In genomic region chr2:232658217-232658785, GRCh38 we compare ENCODE assay signal across 15 cellular contexts. TPM values are rescaled to one million over a fixed set of nuclear protein-coding genes. Genes with fewer than 3 reads are reported as not detected.
DNase-seq lines count a peak whose midpoint lies in the region; TF ChIP-seq lines count a peak whose summit lies in the region.
"Had no signal": no experiment of that assay in that cellular context is flagged by ENCODE, and none has a peak within 500 bp of the region (broad histone marks: within the 10 kb centered on the region; RNA-seq: fewer than 3 reads in every experiment).

No MANE protein-coding gene starts in this region.

- H3K27ac ChIP-seq in colonic mucosa = no peak overlapping the region
- no peak overlapping the region for H3K27ac ChIP-seq in osteoblast (ENCODE audit: low read depth, low read length)
- H3K27ac ChIP-seq in trophoblast cell (ENCODE audit: low read depth, low read length) = no peak overlapping the region
- H3K27ac ChIP-seq: prostate gland had no signal

- H3K36me3 ChIP-seq in BJ (ENCODE audit: control insufficient read depth, insufficient read depth, low read length) (no peaks in the 10 kb centered on the region), colonic mucosa (no peaks in the 10 kb centered on the region), osteoblast (ENCODE audit: insufficient read depth, low read length) (no peaks in the 10 kb centered on the region), trophoblast cell (ENCODE audit: control insufficient read depth in 1 of 2, insufficient read depth in 2 of 2, low read length in 2 of 2) (no peaks in the 10 kb centered on the region)
- H3K36me3 ChIP-seq: prostate gland had no signal

- H3K4me2 ChIP-seq in osteoblast (ENCODE audit: insufficient read depth, low read length) (no peak overlapping the region), trophoblast cell (ENCODE audit: low read length) (no peak overlapping the region)

- no peak overlapping the region for H3K4ac ChIP-seq in trophoblast cell (ENCODE audit: low read depth, low read length)

- no peak overlapping the region for H3K9ac ChIP-seq in colonic mucosa (ENCODE audit: low read depth in 2 of 2, low read length in 2 of 2)
- H3K9ac ChIP-seq in trophoblast cell (ENCODE audit: low read length) = no peak overlapping the region

- H2BK12ac ChIP-seq in trophoblast cell (ENCODE audit: low read length) = no peak overlapping the region

- no peaks in the 10 kb centered on the region for H4K20me1 ChIP-seq in osteoblast (ENCODE audit: insufficient read depth, low read length)

- H3K79me1 ChIP-seq in trophoblast cell (ENCODE audit: low read length) = peaks cover 7% of the 10 kb centered on the region

- H3K14ac ChIP-seq in trophoblast cell (ENCODE audit: low read length) = no peak overlapping the region

- H4K12ac ChIP-seq in trophoblast cell (ENCODE audit: low read depth, low read length) = no peak overlapping the region

- TF ChIP-seq CTCF in BJ (IDR thresholded peaks at IDR 0.05; ENCODE audit: insufficient read depth, low read depth, low read length) (peak; percentile 10; the same call in 1 of the 2 replicates), colonic mucosa (IDR thresholded peaks at IDR 0.05) (no peak), osteoblast (IDR thresholded peaks at IDR 0.05; ENCODE audit: extremely low read depth, low read depth, low read length) (no peak)

- WGBS in trophoblast cell (ENCODE audit: extremely low coverage, insufficient coverage, insufficient read length) = no CpG with 5 or more reads among the region's 7 CpGs

- H2AFZ ChIP-seq in osteoblast (ENCODE audit: low read length) (no peak overlapping the region), trophoblast cell (ENCODE audit: insufficient read depth, low read length, poor library complexity) (no peak overlapping the region)

- H3K27me3 ChIP-seq in BJ (ENCODE audit: control insufficient read depth, insufficient read depth, low read length) (no peaks in the 10 kb centered on the region), colonic mucosa (no peaks in the 10 kb centered on the region), osteoblast (ENCODE audit: insufficient read depth, low read length) (no peaks in the 10 kb centered on the region), trophoblast cell (ENCODE audit: insufficient read depth, low read length) (no peaks in the 10 kb centered on the region)

- H4K91ac ChIP-seq in trophoblast cell (ENCODE audit: low read depth, low read length) = no peak overlapping the region

- POLR2A ChIA-PET in BJ (lab: Charles Lee) = no interaction called here

- CTCF ChIA-PET in BJ (lab: Yijun Ruan, JAX) = interaction anchor here (1.2 to 1.3 kb wide), 2 partner anchors 46 to 53 kb away, joined by 3 to 4 read pairs; no protein-coding TSS in a partner anchor

- H2BK5ac ChIP-seq in trophoblast cell (ENCODE audit: low read depth, low read length, poor library complexity) = no peak overlapping the region

- H3K4me1 ChIP-seq in colonic mucosa (no peaks in the 10 kb centered on the region), osteoblast (ENCODE audit: insufficient read depth, low read length) (no peaks in the 10 kb centered on the region), trophoblast cell (ENCODE audit: control insufficient read depth in 1 of 2, insufficient read depth in 2 of 2, low read length in 2 of 2) (peaks cover 15 to 16% of the 10 kb centered on the region in 2 experiments)
- H3K4me1 ChIP-seq: prostate gland had no signal

- H2AK5ac ChIP-seq in trophoblast cell (ENCODE audit: low read length) = no peak overlapping the region

- no peak overlapping the region for H3K4me3 ChIP-seq in BJ (ENCODE audit: low read depth, low read length)
- no peak overlapping the region for H3K4me3 ChIP-seq in colonic mucosa
- no peak overlapping the region for H3K4me3 ChIP-seq in osteoblast (ENCODE audit: insufficient read depth, low read length)
- no peak overlapping the region for H3K4me3 ChIP-seq in trophoblast cell (ENCODE audit: low read depth, low read length)
- H3K4me3 ChIP-seq: prostate gland had no signal

- H3K23ac ChIP-seq in trophoblast cell (ENCODE audit: low read length) = no peak overlapping the region

- H2BK120ac ChIP-seq in trophoblast cell (ENCODE audit: insufficient read depth, low read length, poor library complexity) = no peak overlapping the region

- DNase-seq in BJ (ENCODE audit: low read depth) = no peak
- peak; percentile 32 for DNase-seq in HT-29 (ENCODE audit: low spot score)
- peak; percentile 49 for DNase-seq in SIG-M5 (lab: John Stamatoyannopoulos, UW)
- peak; percentile 68 for DNase-seq in iris pigment epithelial cell (ENCODE audit: low read depth)
- no peak for DNase-seq in colonic mucosa
- DNase-seq in cortex of kidney (lab: John Stamatoyannopoulos, UW) = no peak
- no peak for DNase-seq in osteoblast (ENCODE audit: insufficient read length, low spot score, missing footprints)
- no peak for DNase-seq in trophoblast cell
- DNase-seq: activated CD4-positive, alpha-beta T cell treated with anti-CD3 and anti-CD28 coated beads, Interleukin-2, amount 50 U/mL, for 4 hours; activated naive CD4-positive, alpha-beta T cell treated with anti-CD3 and anti-CD28 coated beads, Interleukin-2, amount 10 ng/mL, durations not matched to agents 7 days and 5 days; CD4-positive, alpha-beta memory T cell; KG1; NCI-H446; substantia nigra had no signal

- no peak overlapping the region for H3K18ac ChIP-seq in trophoblast cell (ENCODE audit: low read length)

- H4K8ac ChIP-seq in trophoblast cell (ENCODE audit: low read depth, low read length) = no peak overlapping the region

- H3K79me2 ChIP-seq in osteoblast (ENCODE audit: insufficient read depth, low read length) (no peaks in the 10 kb centered on the region), trophoblast cell (ENCODE audit: control insufficient read depth, insufficient read depth, low read length, poor library complexity) (no peaks in the 10 kb centered on the region)

- intact Hi-C loops in colonic mucosa (cut with DNase I) = no loop called here

- no peaks in the 10 kb centered on the region for H3K9me3 ChIP-seq in colonic mucosa
- no peaks in the 10 kb centered on the region for H3K9me3 ChIP-seq in osteoblast (ENCODE audit: low read depth, low read length)
- H3K9me3 ChIP-seq in trophoblast cell (ENCODE audit: insufficient read depth, low read depth, low read length) = no peaks in the 10 kb centered on the region
- H3K9me3 ChIP-seq: prostate gland had no signal

RNA-seq across cellular contexts. Expression of gene EFHD1, which starts 24.9 kb away (rescaled TPM):
- 60.0 and 76.5 TPM in 2 replicates for polyA plus RNA-seq in BJ (2011; rRNA removed)
- polyA minus RNA-seq in BJ (2011; rRNA and poly(A)+ RNA removed) = 34.8 and 38.1 TPM in 2 replicates
- not detected in 2 replicates for total RNA-seq in HT-29 (2014; rRNA removed; shearing (Covaris generic))
- total RNA-seq in colonic mucosa (1 to 10 TPM; 1.4 to 3.4 TPM), osteoblast (2.4 and 3.6 TPM in 2 replicates)
- 69.8 and 75.6 TPM in 2 replicates for polyA plus RNA-seq in trophoblast cell (2013)

RNA-seq across cellular contexts. Expression of gene GIGYF2, which starts 38.8 kb away (rescaled TPM):
- 24.9 and 28.0 TPM in 2 replicates for polyA plus RNA-seq in BJ (2011; rRNA removed)
- polyA minus RNA-seq in BJ (2011; rRNA and poly(A)+ RNA removed) = 46.3 and 47.9 TPM in 2 replicates
- total RNA-seq in HT-29 (2014; rRNA removed; shearing (Covaris generic)) = 27.1 and 40.2 TPM in 2 replicates
- total RNA-seq in colonic mucosa = 10 to 100 TPM; 48.8 to 49.3 TPM
- 57.2 and 60.7 TPM in 2 replicates for total RNA-seq in osteoblast
- polyA plus RNA-seq in trophoblast cell (2013) = 38.9 and 40.7 TPM in 2 replicates

Comparison
In these comparisons a context has a peak if more than half of its experiments do, and no peak if none do; other contexts are left out.
1. DNase-seq: peak in HT-29 (single experiment), SIG-M5 (single experiment) and iris pigment epithelial cell (single experiment); none in BJ (single experiment), colonic mucosa (single experiment), cortex of kidney (single experiment), osteoblast (single experiment) and trophoblast cell (0 of 2).